In genomic region chr5:43619380-43619779, GRCh38 we compare ENCODE assay signal across 29 cellular contexts. TPM values are rescaled to one million over a fixed set of nuclear protein-coding genes. Genes with fewer than 3 reads are reported as not detected.
A peak's percentile ranks its signal among the peaks of the same experiment; 100 is the strongest.
DNase-seq lines count a peak whose midpoint lies in the region; ATAC-seq and TF ChIP-seq lines count a peak whose summit lies in the region.
"Had no signal": no experiment of that assay in that cellular context is flagged by ENCODE, and none has a peak within 500 bp of the region (broad histone marks: within the 10 kb centered on the region; RNA-seq: fewer than 3 reads in every experiment).

No MANE protein-coding gene starts in this region.

- no peak for TF ChIP-seq CTCF in left lung (IDR thresholded peaks at IDR 0.05)

- H3K27ac ChIP-seq in angular gyrus (ENCODE audit: low read depth, low read length) = peak overlapping the region; percentile 52
- H3K27ac ChIP-seq in left lung = peak overlapping the region; percentile 34 to 35
- H3K27ac ChIP-seq in aorta (ENCODE audit: low read depth in 1 of 2, low read length in 2 of 2) = no peak overlapping the region
- H3K27ac ChIP-seq: body of pancreas, stomach, tibial artery had no signal

- peaks cover 6% of the 10 kb centered on the region for H3K4me1 Mint-ChIP-seq in activated naive CD8-positive, alpha-beta T cell (ENCODE audit: low read depth)
- H3K4me1 Mint-ChIP-seq in activated naive CD8-positive, alpha-beta T cell treated with anti-CD3 and anti-CD28 coated beads for 36 hours = peaks cover 2% of the 10 kb centered on the region

- H3K9me3 ChIP-seq in left lung = no peaks in the 10 kb centered on the region
- no peaks in the 10 kb centered on the region for H3K9me3 ChIP-seq in aorta (ENCODE audit: control insufficient read depth, low read length)
- H3K9me3 ChIP-seq: BLaER1 treated with 17β-estradiol and CSF1 and Interleukin-3, amounts not matched to agents 10 nM and 100 nM; body of pancreas; stomach; tibial artery had no signal

- no peak overlapping the region for H3K4me3 Mint-ChIP-seq in activated naive CD8-positive, alpha-beta T cell
- no peak overlapping the region for H3K4me3 Mint-ChIP-seq in activated naive CD8-positive, alpha-beta T cell treated with anti-CD3 and anti-CD28 coated beads for 36 hours
- H3K4me3 Mint-ChIP-seq: activated naive CD8-positive, alpha-beta T cell treated with anti-CD3 and anti-CD28 coated beads, Interleukin-2, amount 50 U/mL, for 24 hours; IgD-negative memory B cell; naive thymus-derived CD8-positive, alpha-beta T cell had no signal

- no peak overlapping the region for H3K4me3 ChIP-seq in left lung
- no peak overlapping the region for H3K4me3 ChIP-seq in aorta (ENCODE audit: low read length in 2 of 2)
- H3K4me3 ChIP-seq: BLaER1 treated with 17β-estradiol and CSF1 and Interleukin-3, amounts not matched to agents 10 nM and 100 nM; body of pancreas; smooth muscle cell; stomach; tibial artery had no signal

- 88 to 95% methylated on average over 2 of the region's 2 CpGs for WGBS in aorta, 2 donors

- H3K9me3 Mint-ChIP-seq in activated naive CD8-positive, alpha-beta T cell (ENCODE audit: low read depth) = no peaks in the 10 kb centered on the region
- no peaks in the 10 kb centered on the region for H3K9me3 Mint-ChIP-seq in activated naive CD8-positive, alpha-beta T cell treated with anti-CD3 and anti-CD28 coated beads for 36 hours
- H3K9me3 Mint-ChIP-seq: activated naive CD8-positive, alpha-beta T cell treated with anti-CD3 and anti-CD28 coated beads, Interleukin-2, amount 50 U/mL, for 24 hours; IgD-negative memory B cell; naive thymus-derived CD8-positive, alpha-beta T cell had no signal

- DNase-seq in activated naive CD8-positive, alpha-beta T cell treated with anti-CD3 and anti-CD28 coated beads for 36 hours = no peak
- DNase-seq in left lung (no peak), aorta (no peak), GF-D8 (lab: John Stamatoyannopoulos, UW) (no peak), NCI-H1105 (lab: John Stamatoyannopoulos, UW) (no peak)
- DNase-seq: activated CD8-positive, alpha-beta memory T cell treated with anti-CD3 and anti-CD28 coated beads for 24 hours; activated effector memory CD4-positive, alpha-beta T cell treated with anti-CD3 and anti-CD28 coated beads, Interleukin-2, amount 50 U/mL, for 16 hours; activated naive CD8-positive, alpha-beta T cell treated with anti-CD3 and anti-CD28 coated beads, Interleukin-2, amount 50 U/mL, for 24 hours; body of pancreas; DMS53; effector memory CD4-positive, alpha-beta T cell; erythroblast; H7; left ventricle myocardium superior; naive thymus-derived CD8-positive, alpha-beta T cell; NCI-H1417; NCI-H446 treated with DMSO at 0.1 percent for 48 hours; nucleus accumbens; PC-3; retina; stimulated activated CD4-positive, alpha-beta T cell treated with anti-CD3 and anti-CD28 coated beads, Interleukin-2, amount 100 ng/mL, for 24 hours; stomach; tibial artery had no signal

- H3K27ac Mint-ChIP-seq in activated naive CD8-positive, alpha-beta T cell = peak overlapping the region; percentile 10
- no peak overlapping the region for H3K27ac Mint-ChIP-seq in activated naive CD8-positive, alpha-beta T cell treated with anti-CD3 and anti-CD28 coated beads for 36 hours
- H3K27ac Mint-ChIP-seq: activated naive CD8-positive, alpha-beta T cell treated with anti-CD3 and anti-CD28 coated beads, Interleukin-2, amount 50 U/mL, for 24 hours; IgD-negative memory B cell had no signal

- no peaks in the 10 kb centered on the region for H3K27me3 Mint-ChIP-seq in activated naive CD8-positive, alpha-beta T cell
- no peaks in the 10 kb centered on the region for H3K27me3 Mint-ChIP-seq in activated naive CD8-positive, alpha-beta T cell treated with anti-CD3 and anti-CD28 coated beads for 36 hours
- H3K27me3 Mint-ChIP-seq: activated naive CD8-positive, alpha-beta T cell treated with anti-CD3 and anti-CD28 coated beads, Interleukin-2, amount 50 U/mL, for 24 hours; IgD-negative memory B cell; naive thymus-derived CD8-positive, alpha-beta T cell had no signal

- H3K27me3 ChIP-seq in left lung = no peaks in the 10 kb centered on the region
- no peaks in the 10 kb centered on the region for H3K27me3 ChIP-seq in aorta (ENCODE audit: control insufficient read depth in 1 of 2, insufficient read depth in 2 of 2, low read length in 1 of 2)
- H3K27me3 ChIP-seq: BLaER1 treated with 17β-estradiol and CSF1 and Interleukin-3, amounts not matched to agents 10 nM and 100 nM; body of pancreas; stomach; tibial artery had no signal

- H3K36me3 ChIP-seq in left lung (peaks cover 0 to 53% of the 10 kb centered on the region in 2 donors), aorta (ENCODE audit: control insufficient read depth in 1 of 2, insufficient read depth in 2 of 2, low read length in 1 of 2) (peaks cover 2 to 4% of the 10 kb centered on the region in 2 donors)

- intact Hi-C loops in left lung (cut with DNase I) (no loop called here), aorta (cut with DNase I) (no loop called here)

- ATAC-seq in left lung (no peak), aorta (ENCODE audit: low FRiP score) (peak; percentile 15)
- ATAC-seq: activated naive CD8-positive, alpha-beta T cell treated with anti-CD3 and anti-CD28 coated beads, Interleukin-2, amount 50 U/mL, for 24 hours; body of pancreas; left ventricle myocardium superior; naive thymus-derived CD8-positive, alpha-beta T cell; PC-3; SK-N-SH treated with all-trans-retinoic acid at 6 μM for 48 hours had no signal

- H3K4me1 ChIP-seq in left lung (peaks cover 0 to 6% of the 10 kb centered on the region in 2 donors), aorta (ENCODE audit: control insufficient read depth in 1 of 2, insufficient read depth in 2 of 2, low read length in 2 of 2) (no peaks in the 10 kb centered on the region)
- H3K4me1 ChIP-seq: body of pancreas had no signal

- peaks cover 12% of the 10 kb centered on the region for H3K36me3 Mint-ChIP-seq in activated naive CD8-positive, alpha-beta T cell
- H3K36me3 Mint-ChIP-seq in activated naive CD8-positive, alpha-beta T cell treated with anti-CD3 and anti-CD28 coated beads for 36 hours = peaks cover 16% of the 10 kb centered on the region

RNA-seq across cellular contexts. Expression of gene NNT, which starts 16.4 kb away (rescaled TPM):
- total RNA-seq in activated naive CD8-positive, alpha-beta T cell treated with anti-CD3 and anti-CD28 coated beads for 36 hours = 10 to 100 TPM; 69.7 to 71.8 TPM
- total RNA-seq in left lung = 100 to 1,000 TPM in 1 of 2 donors, 10 to 100 TPM in 1; 72.5 to 112 TPM
- 10 to 100 TPM; 53.6 to 69.4 TPM for total RNA-seq in aorta
- 10 to 100 TPM; 13.9 to 20.4 TPM for polyA plus RNA-seq in aorta

Comparison
In these comparisons a context has a peak if more than half of its experiments do, and no peak if none do; other contexts are left out.
1. H3K27ac ChIP-seq: peak in angular gyrus (single experiment) and left lung (2 of 2); none in aorta (0 of 2).